In genomic region chr17:27631409-27631755, GRCh38 we compare ENCODE assay signal across 10 cellular contexts. TPM values are rescaled to one million over a fixed set of nuclear protein-coding genes. Genes with fewer than 3 reads are reported as not detected.
DNase-seq lines count a peak whose midpoint lies in the region; ATAC-seq and TF ChIP-seq lines count a peak whose summit lies in the region.
"Had no signal": no experiment of that assay in that cellular context is flagged by ENCODE, and none has a peak within 500 bp of the region (broad histone marks: within the 10 kb centered on the region; RNA-seq: fewer than 3 reads in every experiment).

No MANE protein-coding gene starts in this region.

- H3K27ac ChIP-seq in A673 (ENCODE audit: low read depth, low read length, poor library complexity, severe bottlenecking): no peak overlapping the region
- H3K27ac ChIP-seq: 22Rv1 had no signal

- DNase-seq in DMS53 (lab: John Stamatoyannopoulos, UW) (peak; percentile 54), DMS53 treated with DMSO at 0.1 percent for 48 hours (lab: John Stamatoyannopoulos, UW; ENCODE audit: unreplicated experiment) (no peak), A673 (ENCODE audit: low spot score) (no peak)
- DNase-seq in activated naive CD8-positive, alpha-beta T cell treated with anti-CD3 and anti-CD28 coated beads, Interleukin-2, amount 10 ng/mL, durations not matched to agents 7 days and 5 days: peak; percentile 55
- DNase-seq in natural killer cell treated with Interleukin-12 subunit alpha and Interleukin-12 subunit beta and Interleukin-15 and Interleukin-18, amount 100 ng/mL, for 72 hours (ENCODE audit: low spot score): no peak
- no peak for DNase-seq in stimulated activated CD4-positive, alpha-beta T cell treated with anti-CD3 and anti-CD28 coated beads, Interleukin-2, amount 100 ng/mL, for 24 hours

- H3K27ac Mint-ChIP-seq in activated naive CD8-positive, alpha-beta T cell treated with anti-CD3 and anti-CD28 coated beads, Interleukin-2, amount 10 ng/mL, durations not matched to agents 7 days and 5 days: peak overlapping the region; percentile 94
- peak overlapping the region; percentile 83 to 92 for H3K27ac Mint-ChIP-seq in natural killer cell treated with Interleukin-12 subunit alpha and Interleukin-12 subunit beta and Interleukin-15 and Interleukin-18, amount 100 ng/mL, for 72 hours

- no peaks in the 10 kb centered on the region for H3K27me3 ChIP-seq in A673 (replicated peaks; ENCODE audit: insufficient read depth, low read depth, low read length, poor library complexity)

- CTCF ChIA-PET in A673 (lab: Charles Lee): no interaction called here

- H3K4me3 ChIP-seq in A673 (ENCODE audit: low read depth, low read length, poor library complexity, severe bottlenecking): no peak overlapping the region

- no TSS peak for BruUV-seq in A673 (replicated peaks; lab: Mats Ljungman, UMichigan)

- no peaks in the 10 kb centered on the region for H3K36me3 ChIP-seq in A673 (ENCODE audit: insufficient read depth, low read length, poor library complexity, severe bottlenecking)

- TF ChIP-seq CTCF in A673 (conservative IDR thresholded peaks at IDR 0.05; ENCODE audit: low read depth, low read length): no peak

- H3K27me3 Mint-ChIP-seq in activated naive CD8-positive, alpha-beta T cell treated with anti-CD3 and anti-CD28 coated beads, Interleukin-2, amount 10 ng/mL, durations not matched to agents 7 days and 5 days: no peaks in the 10 kb centered on the region
- no peaks in the 10 kb centered on the region for H3K27me3 Mint-ChIP-seq in natural killer cell treated with Interleukin-12 subunit alpha and Interleukin-12 subunit beta and Interleukin-15 and Interleukin-18, amount 100 ng/mL, for 72 hours

- H3K4me1 Mint-ChIP-seq in activated naive CD8-positive, alpha-beta T cell treated with anti-CD3 and anti-CD28 coated beads, Interleukin-2, amount 10 ng/mL, durations not matched to agents 7 days and 5 days: peaks cover 53% of the 10 kb centered on the region
- peaks cover 18 to 30% of the 10 kb centered on the region in 2 donors for H3K4me1 Mint-ChIP-seq in natural killer cell treated with Interleukin-12 subunit alpha and Interleukin-12 subunit beta and Interleukin-15 and Interleukin-18, amount 100 ng/mL, for 72 hours (ENCODE audit: low read depth in 2 of 2)

- H3K9me3 ChIP-seq in A673 (ENCODE audit: low read depth, low read length, poor library complexity, severe bottlenecking): no peaks in the 10 kb centered on the region

- peaks cover 37% of the 10 kb centered on the region for H3K36me3 Mint-ChIP-seq in activated naive CD8-positive, alpha-beta T cell treated with anti-CD3 and anti-CD28 coated beads, Interleukin-2, amount 10 ng/mL, durations not matched to agents 7 days and 5 days
- H3K36me3 Mint-ChIP-seq in natural killer cell treated with Interleukin-12 subunit alpha and Interleukin-12 subunit beta and Interleukin-15 and Interleukin-18, amount 100 ng/mL, for 72 hours: no peaks in the 10 kb centered on the region

- peak; percentile 39 for ATAC-seq in HG03175 (IDR thresholded peaks at IDR 0.05; ENCODE audit: unreplicated experiment)
- peak; percentile 57 for ATAC-seq in activated naive CD8-positive, alpha-beta T cell treated with anti-CD3 and anti-CD28 coated beads, Interleukin-2, amount 10 ng/mL, durations not matched to agents 7 days and 5 days (ENCODE audit: low read depth)
- peak; percentile 52 to 54 for ATAC-seq in natural killer cell treated with Interleukin-12 subunit alpha and Interleukin-12 subunit beta and Interleukin-15 and Interleukin-18, amount 100 ng/mL, for 72 hours
- ATAC-seq in GM19455 (IDR thresholded peaks at IDR 0.05; ENCODE audit: unreplicated experiment): no peak
- ATAC-seq: Panc1 had no signal

- POLR2A ChIA-PET in activated naive CD8-positive, alpha-beta T cell treated with anti-CD3 and anti-CD28 coated beads, Interleukin-2, amount 10 ng/mL, durations not matched to agents 7 days and 5 days (lab: Charles Lee): interaction anchor here (0.8 to 1.6 kb wide), 4 partner anchors 8 to 337 kb away, joined by 3 to 4 read pairs (median 4); partner anchors contain the start of gene WSB1
- POLR2A ChIA-PET in A673 (lab: Charles Lee; ENCODE audit: low non-redundant PET): no interaction called here

- no peaks in the 10 kb centered on the region for H3K4me1 ChIP-seq in A673 (ENCODE audit: insufficient read depth, low read length, poor library complexity, severe bottlenecking)

- intact Hi-C loops in A673 (cut with micrococcal nuclease; ENCODE audit: unreplicated experiment): no loop called here

- H3K9me3 Mint-ChIP-seq in activated naive CD8-positive, alpha-beta T cell treated with anti-CD3 and anti-CD28 coated beads, Interleukin-2, amount 10 ng/mL, durations not matched to agents 7 days and 5 days: no peaks in the 10 kb centered on the region
- H3K9me3 Mint-ChIP-seq in natural killer cell treated with Interleukin-12 subunit alpha and Interleukin-12 subunit beta and Interleukin-15 and Interleukin-18, amount 100 ng/mL, for 72 hours: no peaks in the 10 kb centered on the region

- peak overlapping the region; percentile 98 for H3K4me3 Mint-ChIP-seq in activated naive CD8-positive, alpha-beta T cell treated with anti-CD3 and anti-CD28 coated beads, Interleukin-2, amount 10 ng/mL, durations not matched to agents 7 days and 5 days
- H3K4me3 Mint-ChIP-seq in natural killer cell treated with Interleukin-12 subunit alpha and Interleukin-12 subunit beta and Interleukin-15 and Interleukin-18, amount 100 ng/mL, for 72 hours: peak overlapping the region; percentile 92

RNA-seq across cellular contexts. Expression of gene LGALS9, which starts 0.4 kb away (rescaled TPM):
- 100 to 1,000 TPM; 159 to 175 TPM for total RNA-seq in activated naive CD8-positive, alpha-beta T cell treated with anti-CD3 and anti-CD28 coated beads, Interleukin-2, amount 10 ng/mL, durations not matched to agents 7 days and 5 days
- total RNA-seq in natural killer cell treated with Interleukin-12 subunit alpha and Interleukin-12 subunit beta and Interleukin-15 and Interleukin-18, amount 100 ng/mL, for 72 hours: 10 to 100 TPM; 19.9 to 29.6 TPM
- total RNA-seq in A673 (2021): 2.4 and 3.7 TPM in 2 replicates

Comparison
In these comparisons a context has a peak if more than half of its experiments do, and no peak if none do; other contexts are left out.
1. DNase-seq: peak in DMS53 (single experiment) and activated naive CD8-positive, alpha-beta T cell treated with anti-CD3 and anti-CD28 coated beads, Interleukin-2, amount 10 ng/mL, durations not matched to agents 7 days and 5 days (single experiment); none in DMS53 treated with DMSO at 0.1 percent for 48 hours (single experiment), natural killer cell treated with Interleukin-12 subunit alpha and Interleukin-12 subunit beta and Interleukin-15 and Interleukin-18, amount 100 ng/mL, for 72 hours (single experiment), A673 (single experiment) and stimulated activated CD4-positive, alpha-beta T cell treated with anti-CD3 and anti-CD28 coated beads, Interleukin-2, amount 100 ng/mL, for 24 hours (0 of 2).
2. RNA of gene LGALS9, which starts 0.4 kb away (total RNA-seq): 159 to 175 TPM in activated naive CD8-positive, alpha-beta T cell treated with anti-CD3 and anti-CD28 coated beads, Interleukin-2, amount 10 ng/mL, durations not matched to agents 7 days and 5 days; 19.9 to 29.6 TPM in natural killer cell treated with Interleukin-12 subunit alpha and Interleukin-12 subunit beta and Interleukin-15 and Interleukin-18, amount 100 ng/mL, for 72 hours and 2.4 to 3.7 TPM in A673; every median in the first group is over 4 times any median in the second.